In the genomic region with DNA sequence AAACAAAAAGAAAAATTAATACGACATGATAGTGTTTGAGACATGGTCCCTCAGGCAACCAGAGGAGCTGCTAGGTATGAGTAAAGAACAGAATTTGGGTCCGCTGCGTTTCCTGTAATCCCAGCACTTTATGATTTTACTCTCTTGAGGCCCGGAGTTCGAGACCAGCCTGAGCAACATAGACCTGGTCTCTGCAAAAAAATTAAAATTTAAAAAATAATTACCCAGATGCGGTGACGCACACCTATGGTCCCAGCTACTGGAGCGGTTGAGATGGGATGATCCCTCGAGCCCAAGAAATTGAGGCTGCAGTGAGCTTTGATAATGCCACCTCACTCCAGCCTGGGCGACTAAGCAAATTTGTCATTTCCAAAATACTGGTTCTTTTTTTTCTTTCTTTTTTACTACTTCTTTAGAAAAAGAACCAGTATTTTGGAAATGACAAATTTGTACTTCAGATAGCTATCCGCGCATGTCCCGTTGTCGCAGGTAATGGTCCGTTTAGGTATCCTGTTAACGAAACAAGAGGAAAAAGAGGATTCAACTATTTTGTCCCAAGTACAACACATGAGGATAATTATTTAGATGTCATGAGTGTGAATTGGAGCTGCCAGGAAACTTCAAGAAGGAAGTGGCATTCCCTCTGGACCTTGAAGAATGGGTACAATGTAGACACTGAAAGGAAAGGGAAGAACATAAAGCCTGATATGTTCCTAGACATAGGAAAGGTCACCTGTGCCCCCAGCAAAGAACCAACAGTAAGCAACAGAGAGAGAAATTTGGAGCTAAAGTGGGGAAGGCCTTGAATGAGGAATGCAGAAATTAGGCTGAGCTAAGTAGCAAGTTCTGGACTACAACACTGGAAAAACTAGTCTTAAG, we compare ENCODE assay signal across 8 cellular contexts. TPM values are rescaled to one million over a fixed set of nuclear protein-coding genes. Genes with fewer than 3 reads are reported as not detected.
A peak's percentile ranks its signal among the peaks of the same experiment; 100 is the strongest.
DNase-seq lines count a peak whose midpoint lies in the region; ATAC-seq, FAIRE-seq and TF ChIP-seq lines count a peak whose summit lies in the region.

No MANE protein-coding gene starts in this region.

- peak overlapping the region; percentile 97 for H3K4me2 ChIP-seq in neural progenitor cell

- peaks cover 31% of the 10 kb centered on the region for H3F3A ChIP-seq in neural progenitor cell (ENCODE audit: low read depth)

- H3K27me3 Mint-ChIP-seq in T-cell (no peaks in the 10 kb centered on the region), neural progenitor cell (ENCODE audit: insufficient read depth, low read depth) (peaks cover 4% of the 10 kb centered on the region)
- no peaks in the 10 kb centered on the region for H3K27me3 Mint-ChIP-seq in dendritic cell treated with granulocyte-macrophage colony-stimulating factor and Interleukin-4, amounts not matched to agents 40 ng/mL and 50 ng/mL, for 4 days

- ATAC-seq in T-cell (replicated peaks in 1 of 4) (no peak), HG03175 (IDR thresholded peaks at IDR 0.05; ENCODE audit: unreplicated experiment) (no peak), GM21529 (IDR thresholded peaks at IDR 0.05; ENCODE audit: unreplicated experiment) (no peak)

- H3K27ac ChIP-seq in neural progenitor cell: peak overlapping the region; percentile 98

- no peaks in the 10 kb centered on the region for H3K9me3 Mint-ChIP-seq in T-cell
- H3K9me3 Mint-ChIP-seq in dendritic cell treated with granulocyte-macrophage colony-stimulating factor and Interleukin-4, amounts not matched to agents 40 ng/mL and 50 ng/mL, for 4 days: no peaks in the 10 kb centered on the region
- H3K9me3 Mint-ChIP-seq in neural progenitor cell: no peaks in the 10 kb centered on the region

- H3K9me3 ChIP-seq in neural progenitor cell (ENCODE audit: low read depth): no peaks in the 10 kb centered on the region

- peaks cover 15% of the 10 kb centered on the region for H3K36me3 ChIP-seq in neural progenitor cell

- H4K20me1 ChIP-seq in neural progenitor cell (ENCODE audit: low read depth): peaks cover 21% of the 10 kb centered on the region

- H3K27me3 ChIP-seq in neural progenitor cell: no peaks in the 10 kb centered on the region

- H3K4me3 Mint-ChIP-seq in T-cell (peak overlapping the region; percentile 91 to 96 (median 92)), neural progenitor cell (peak overlapping the region; percentile 94)
- peak overlapping the region; percentile 97 for H3K4me3 Mint-ChIP-seq in dendritic cell treated with granulocyte-macrophage colony-stimulating factor and Interleukin-4, amounts not matched to agents 40 ng/mL and 50 ng/mL, for 4 days

- POLR2A ChIA-PET in T-cell (lab: Charles Lee): interaction anchor here (0.6 to 1.3 kb wide), 5 partner anchors 12 to 185 kb away, joined by 3 to 17 read pairs (median 3); no protein-coding TSS in a partner anchor

- FAIRE-seq in GM18507 (lab: Jason Lieb, UNC): no peak

- H3K36me3 Mint-ChIP-seq in T-cell (peaks cover 10% of the 10 kb centered on the region), neural progenitor cell (peaks cover 8% of the 10 kb centered on the region)
- peaks cover 21% of the 10 kb centered on the region for H3K36me3 Mint-ChIP-seq in dendritic cell treated with granulocyte-macrophage colony-stimulating factor and Interleukin-4, amounts not matched to agents 40 ng/mL and 50 ng/mL, for 4 days (ENCODE audit: low read depth)

- H2AFZ ChIP-seq in neural progenitor cell (replicated peaks): peak overlapping the region; percentile 86

- DNase-seq in GM18507 (ENCODE audit: extremely low spot score, insufficient read length, low read depth) (peak; percentile 14), T-cell (peak in 5 of 34 experiments; percentile 5 to 54 (median 21)), neural progenitor cell (ENCODE audit: low spot score) (no peak), A172 (ENCODE audit: low spot score) (no peak), GM13977 (ENCODE audit: low spot score) (no peak)

- no peak for TF ChIP-seq CTCF in neural progenitor cell (IDR thresholded peaks at IDR 0.05)
- TF ChIP-seq CTCF in GM13977 (IDR thresholded peaks at IDR 0.05; ENCODE audit: extremely low read depth, insufficient read depth, missing control alignments): no peak

- H3K79me2 ChIP-seq in neural progenitor cell (ENCODE audit: low read depth): peaks cover 37% of the 10 kb centered on the region

- in situ Hi-C loops in GM13977 (cut with MboI; ENCODE audit: low pct_unique_long_range_greater_than_20kb, low sequenced_read_pairs, unreplicated experiment): no loop called here

- H3K4me1 Mint-ChIP-seq in T-cell: peaks cover 45 to 58% (median 58%) of the 10 kb centered on the region in 3 donors
- peaks cover 24% of the 10 kb centered on the region for H3K4me1 Mint-ChIP-seq in dendritic cell treated with granulocyte-macrophage colony-stimulating factor and Interleukin-4, amounts not matched to agents 40 ng/mL and 50 ng/mL, for 4 days (ENCODE audit: low read depth)
- peaks cover 24% of the 10 kb centered on the region for H3K4me1 Mint-ChIP-seq in neural progenitor cell

- H3K9ac ChIP-seq in neural progenitor cell: no peak overlapping the region

- intact Hi-C loops in dendritic cell treated with granulocyte-macrophage colony-stimulating factor and Interleukin-4, amounts not matched to agents 40 ng/mL and 50 ng/mL, for 4 days (cut with micrococcal nuclease): loop anchor here (5.0 kb wide), 1 partner anchor 84 kb away; no protein-coding TSS in a partner anchor

- CTCF ChIA-PET in T-cell (lab: Charles Lee): interaction anchor here (0.6 to 1.9 kb wide), 8 partner anchors 11 to 150 kb away, joined by 3 to 13 read pairs (median 4); no protein-coding TSS in a partner anchor

- peak overlapping the region; percentile 78 for H3K4me3 ChIP-seq in neural progenitor cell

- H3K4me1 ChIP-seq in neural progenitor cell: peaks cover 27% of the 10 kb centered on the region

- H3K27ac Mint-ChIP-seq in T-cell (peak overlapping the region; percentile 99), neural progenitor cell (peak overlapping the region; percentile 99)
- H3K27ac Mint-ChIP-seq in dendritic cell treated with granulocyte-macrophage colony-stimulating factor and Interleukin-4, amounts not matched to agents 40 ng/mL and 50 ng/mL, for 4 days: peak overlapping the region; percentile 99

RNA-seq across cellular contexts. Expression of gene HECTD1, which starts 1.2 kb away (rescaled TPM):
- 100 to 1,000 TPM; 118 to 194 (median 132) TPM for total RNA-seq in T-cell
- 142 and 153 TPM in 2 replicates for total RNA-seq in neural progenitor cell (ENCODE audit: low replicate concordance)
- 74.3 and 99.6 TPM in 2 replicates for total RNA-seq in A172 (2014; rRNA removed; shearing (Covaris generic))
